ENCODE assay signal across 8 cellular contexts in genomic region chr1:32066489-32066873, GRCh38. TPM values are rescaled to one million over a fixed set of nuclear protein-coding genes. Genes with fewer than 3 reads are reported as not detected.
A peak's percentile ranks its signal among the peaks of the same experiment; 100 is the strongest.
DNase-seq lines count a peak whose midpoint lies in the region; ATAC-seq and TF ChIP-seq lines count a peak whose summit lies in the region.

No MANE protein-coding gene starts in this region.

- peaks cover 2 to 15% (median 5%) of the 10 kb centered on the region in 3 donors for H3K27me3 Mint-ChIP-seq in CD14-positive monocyte (ENCODE audit: low read depth in 3 of 3)

- peaks cover 0 to 4% (median 0%) of the 10 kb centered on the region in 7 donors for H3K9me3 Mint-ChIP-seq in CD14-positive monocyte

- H3K4me1 Mint-ChIP-seq in CD14-positive monocyte, result peaks cover 40% of the 10 kb centered on the region

- H3K27ac Mint-ChIP-seq in CD14-positive monocyte, result peak overlapping the region; percentile 58 to 93 (median 86)

- ATAC-seq in HG03025 (IDR thresholded peaks at IDR 0.05; ENCODE audit: low FRiP score, unreplicated experiment), result no peak

- no peak overlapping the region for H3K4me3 Mint-ChIP-seq in CD14-positive monocyte

- TF ChIP-seq CTCF in CD14-positive monocyte (IDR thresholded peaks at IDR 0.05), result no peak

- DNase-seq in CD14-positive monocyte (ENCODE audit: low spot score) (peak; percentile 88), HUDEP-2 (lab: John Stamatoyannopoulos, UW; ENCODE audit: unreplicated experiment in 76 of 76) (peak in 73 of 76 experiments; percentile 13 to 93 (median 71)), T1000 (lab: John Stamatoyannopoulos, UW) (peak; percentile 24), globus pallidus (ENCODE audit: low spot score) (peak; percentile 81), renal cortical epithelial cell (ENCODE audit: low read depth) (peak; percentile 78), NCI-H510A treated with DMSO at 0.1 percent for 48 hours (lab: John Stamatoyannopoulos, UW) (no peak)
- DNase-seq in stimulated activated CD4-positive, alpha-beta T cell treated with anti-CD3 and anti-CD28 coated beads, Interleukin-4, amount 100 ng/mL, for 24 hours, result no peak

- H3K36me3 Mint-ChIP-seq in CD14-positive monocyte, result peaks cover 7 to 19% of the 10 kb centered on the region in 2 donors

- intact Hi-C loops in CD14-positive monocyte (cut with micrococcal nuclease), result loop anchor here (10.0 kb wide), 2 partner anchors 52 to 402 kb away; partner anchors contain the start of gene KHDRBS1 (in 2 of the 2)

RNA-seq across cellular contexts. Expression of gene TMEM39B, which starts 6.3 kb away (rescaled TPM):
- polyA plus RNA-seq in CD14-positive monocyte, result 1 to 10 TPM; 3.3 to 3.4 TPM
- 3.1 and 4.7 TPM in 2 replicates for total RNA-seq in renal cortical epithelial cell

RNA-seq across cellular contexts. Expression of gene KPNA6, which starts 41.4 kb away (rescaled TPM):
- 10 to 100 TPM; 20.2 to 26.7 TPM for polyA plus RNA-seq in CD14-positive monocyte
- 43.1 and 67.9 TPM in 2 replicates for total RNA-seq in renal cortical epithelial cell

RNA-seq across cellular contexts. Expression of gene KHDRBS1, which starts 52.8 kb away (rescaled TPM):
- 10 to 100 TPM; 51.6 to 65.6 TPM for polyA plus RNA-seq in CD14-positive monocyte
- 49.0 and 118 TPM in 2 replicates for total RNA-seq in renal cortical epithelial cell

Comparison
In these comparisons a context has a peak if more than half of its experiments do, and no peak if none do; other contexts are left out.
1. DNase-seq: peak in CD14-positive monocyte (single experiment), HUDEP-2 (73 of 76), T1000 (single experiment), globus pallidus (single experiment) and renal cortical epithelial cell (single experiment); none in stimulated activated CD4-positive, alpha-beta T cell treated with anti-CD3 and anti-CD28 coated beads, Interleukin-4, amount 100 ng/mL, for 24 hours (single experiment) and NCI-H510A treated with DMSO at 0.1 percent for 48 hours (single experiment).